In genomic region chr17:77619326-77619725, GRCh38 we compare ENCODE assay signal across 21 cellular contexts.
"Had no signal": no experiment of that assay in that cellular context is flagged by ENCODE, and none has a peak within 500 bp of the region (broad histone marks: within the 10 kb centered on the region; RNA-seq: fewer than 3 reads in every experiment).

No MANE protein-coding gene starts in this region.

- H3K27me3 Mint-ChIP-seq: activated naive CD8-positive, alpha-beta T cell; T-cell had no signal

- H3K9me3 ChIP-seq: adrenal gland, lower lobe of right lung, psoas muscle, right atrium auricular region, stomach, suprapubic skin, tibial nerve had no signal

- H3K4me3 Mint-ChIP-seq: activated naive CD8-positive, alpha-beta T cell; stimulated activated memory B cell treated with anti-CD40 and anti-IgM and Interleukin-4, amounts not matched to agents 10 μg/mL and 1 μg/mL and 100 μg/mL, for 72 hours; T-cell; T-helper 2 cell treated with Interferon-gamma antibody and Interleukin-4, amounts not matched to agents 5 μg/mL and 100 μg/mL, for 36 hours had no signal

- H3K4me3 ChIP-seq: adrenal gland, lower lobe of right lung, psoas muscle, right atrium auricular region, stomach, suprapubic skin, tibial nerve had no signal

- H3K27me3 ChIP-seq: adrenal gland, right atrium auricular region, stomach, tibial nerve had no signal

- H3K36me3 ChIP-seq: adrenal gland, lower lobe of right lung, right atrium auricular region, stomach, suprapubic skin, tibial nerve had no signal

- H3K36me3 Mint-ChIP-seq: activated naive CD8-positive, alpha-beta T cell; stimulated activated memory B cell treated with anti-CD40 and anti-IgM and Interleukin-4, amounts not matched to agents 10 μg/mL and 1 μg/mL and 100 μg/mL, for 72 hours; T-cell had no signal

- ATAC-seq: activated CD4-positive, CD25-positive, alpha-beta regulatory T cell treated with anti-CD3 and anti-CD28 coated beads, Interleukin-2, amount 50 U/mL, for 24 hours; lower lobe of right lung; naive thymus-derived CD4-positive, alpha-beta T cell; psoas muscle; stimulated activated memory B cell treated with anti-CD40 and anti-IgM and Interleukin-4, amounts not matched to agents 10 μg/mL and 1 μg/mL and 100 μg/mL, for 72 hours; T-cell had no signal

- H3K27ac Mint-ChIP-seq: stimulated activated memory B cell treated with anti-CD40 and anti-IgM and Interleukin-4, amounts not matched to agents 10 μg/mL and 1 μg/mL and 100 μg/mL, for 72 hours; T-helper 2 cell treated with Interferon-gamma antibody and Interleukin-4, amounts not matched to agents 5 μg/mL and 100 μg/mL, for 36 hours had no signal

- DNase-seq: activated naive CD4-positive, alpha-beta T cell; activated T-cell treated with anti-CD3 and anti-CD28 coated beads, Interleukin-2, amount 50 U/mL, for 1 hour; adrenal gland; cerebellar nuclear complex; cortex of kidney; foreskin melanocyte; kidney; lower lobe of right lung; naive thymus-derived CD4-positive, alpha-beta T cell; psoas muscle; stimulated activated CD4-positive, alpha-beta T cell treated with anti-CD3 and anti-CD28 coated beads, Interleukin-2, amount 100 ng/mL, for 24 hours; stomach; T-cell had no signal

- H3K9me3 Mint-ChIP-seq: T-cell had no signal

- H3K27ac ChIP-seq: adrenal gland, lower lobe of right lung, psoas muscle, right atrium auricular region, stomach, suprapubic skin, tibial nerve, VCaP had no signal
